In genomic region chr10:133377818-133378250, GRCh38 we compare ENCODE assay signal across 1 cellular context.
TF ChIP-seq lines count a peak whose summit lies in the region.

No MANE protein-coding gene starts in this region.

TF ChIP-seq in K562, 482 proteins besides CTCF, POLR2A, EP300 and RAD21:
- TF ChIP-seq ZBTB7A (IDR thresholded peaks at IDR 0.05; ENCODE audit: borderline replicate concordance, control insufficient read depth, low read depth, low read length) (peak; percentile 6; the same call in 1 of the 2 replicates), RB1 (IDR thresholded peaks at IDR 0.05; ENCODE audit: low read depth) (no peak), TFAP4 (CRISPR knock-in tag; IDR thresholded peaks at IDR 0.05; ENCODE audit: borderline replicate concordance) (0 out of 2 replicates have a peak, but pooled peaks have one; percentile 10), GABPA (tag; conservative IDR thresholded peaks at IDR 0.05; ENCODE audit: low read depth) (0 out of 2 replicates have a peak, but pooled peaks have one; percentile 14)
- TF ChIP-seq, protein P1, sequence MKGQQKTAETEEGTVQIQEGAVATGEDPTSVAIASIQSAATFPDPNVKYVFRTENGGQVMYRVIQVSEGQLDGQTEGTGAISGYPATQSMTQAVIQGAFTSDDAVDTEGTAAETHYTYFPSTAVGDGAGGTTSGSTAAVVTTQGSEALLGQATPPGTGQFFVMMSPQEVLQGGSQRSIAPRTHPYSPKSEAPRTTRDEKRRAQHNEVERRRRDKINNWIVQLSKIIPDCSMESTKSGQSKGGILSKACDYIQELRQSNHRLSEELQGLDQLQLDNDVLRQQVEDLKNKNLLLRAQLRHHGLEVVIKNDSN (CRISPR knock-in tag; IDR thresholded peaks at IDR 0.05) = no peak
